In the genomic region with DNA sequence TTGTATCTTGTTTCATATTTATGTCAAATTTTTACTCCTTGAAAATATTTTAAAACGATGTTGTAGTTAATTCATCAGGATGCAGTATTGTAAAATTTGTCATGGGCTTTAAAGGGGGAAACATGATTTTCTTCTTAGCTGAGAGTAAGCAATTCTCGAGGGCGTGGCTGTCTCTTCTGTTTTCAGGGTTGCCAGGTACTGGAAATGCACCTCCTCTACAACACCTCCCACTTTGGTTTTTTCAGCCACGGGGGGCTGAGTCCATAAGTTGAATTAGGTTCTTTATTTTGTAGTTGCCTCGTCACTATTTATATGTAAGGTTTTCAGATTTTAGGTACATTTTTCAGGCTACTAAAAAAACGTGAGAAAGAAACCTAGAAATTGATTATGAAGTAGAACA, we compare ENCODE assay signal across 20 cellular contexts.
DNase-seq lines count a peak whose midpoint lies in the region; ATAC-seq, FAIRE-seq and TF ChIP-seq lines count a peak whose summit lies in the region.
"Had no signal": no experiment of that assay in that cellular context is flagged by ENCODE, and none has a peak within 500 bp of the region (broad histone marks: within the 10 kb centered on the region; RNA-seq: fewer than 3 reads in every experiment).

No MANE protein-coding gene starts in this region.

- no peak overlapping the region for H2AK5ac ChIP-seq in mesendoderm (ENCODE audit: low read length)

- no peak overlapping the region for H3K9ac ChIP-seq in mesendoderm (ENCODE audit: low read length)

- H3K4me3 ChIP-seq in A549 (no peak overlapping the region), mesendoderm (ENCODE audit: low read length) (no peak overlapping the region)
- H3K4me3 ChIP-seq in CD8-positive, alpha-beta memory T cell (ENCODE audit: low read length), result no peak overlapping the region
- H3K4me3 ChIP-seq: gastrocnemius medialis, pancreas, SJCRH30 had no signal

- DNase-seq in A549 (ENCODE audit: low read depth in 1 of 2, low spot score in 1 of 2), result no peak
- DNase-seq in CD8-positive, alpha-beta memory T cell, result peak in 3 of 5 donors; percentile 21 to 54 (median 21)
- DNase-seq in WTC11 (ENCODE audit: low spot score), result no peak
- DNase-seq in mesendoderm, result peak; percentile 51
- DNase-seq in DMS153 treated with DMSO at 0.1 percent for 48 hours (lab: John Stamatoyannopoulos, UW; ENCODE audit: unreplicated experiment), result no peak
- no peak for DNase-seq in GM10248 (ENCODE audit: extremely low spot score)
- DNase-seq in COR-L47 (lab: John Stamatoyannopoulos, UW), result no peak
- DNase-seq: activated CD8-positive, alpha-beta memory T cell treated with anti-CD3 and anti-CD28 coated beads, Interleukin-2, amount 50 U/mL, for 4 hours; activated naive CD4-positive, alpha-beta T cell treated with Interleukin-2 at 50 U/mL for 16 hours; cortex of kidney; gastrocnemius medialis; Kasumi-1; NCI-H69; pancreas; stimulated activated CD4-positive, alpha-beta T cell treated with anti-CD3 and anti-CD28 coated beads, Interleukin-2, amount 100 ng/mL, for 48 hours had no signal

- peaks cover 0 to 49% (median 4%) of the 10 kb centered on the region in 3 donors for H3K36me3 Mint-ChIP-seq in CD8-positive, alpha-beta memory T cell
- H3K36me3 Mint-ChIP-seq in WTC11, result 0 out of 2 replicates have a peak, but pooled peaks cover 3% of the 10 kb centered on the region

- no peak for TF ChIP-seq RAD21 in A549 (conservative IDR thresholded peaks at IDR 0.05 in 1 of 2, IDR thresholded peaks at IDR 0.05 in 1 of 2)

- H3K4me2 ChIP-seq in A549 (0 out of 3 replicates have a peak overlapping the region, but pooled peaks have one; percentile 17), mesendoderm (ENCODE audit: low read length) (no peak overlapping the region)

- peaks cover 84 to 91% (median 87%) of the 10 kb centered on the region in 3 donors for H3K4me1 Mint-ChIP-seq in CD8-positive, alpha-beta memory T cell
- peaks cover 64% of the 10 kb centered on the region for H3K4me1 Mint-ChIP-seq in WTC11

- FAIRE-seq in A549 (lab: Jason Lieb, UNC), result no peak
- FAIRE-seq: G401.6, pancreas, urothelium cell line had no signal

- no peak overlapping the region for H4K8ac ChIP-seq in mesendoderm (ENCODE audit: low read depth, low read length)

- 62% methylated on average over 6 of the region's 6 CpGs for WGBS in A549 (ENCODE audit: missing lambda C conversion rate)
- WGBS in mesendoderm (ENCODE audit: extremely low coverage, insufficient coverage, low lambda C conversion rate), result no CpG with 5 or more reads among the region's 6 CpGs

- H2BK5ac ChIP-seq in mesendoderm (ENCODE audit: low read length), result no peak overlapping the region

- no peaks in the 10 kb centered on the region for H3K27me3 ChIP-seq in CD8-positive, alpha-beta memory T cell (ENCODE audit: insufficient read depth, low read length, poor library complexity, severe bottlenecking)
- H3K27me3 ChIP-seq in mesendoderm (ENCODE audit: insufficient read depth, low read length, poor library complexity), result no peaks in the 10 kb centered on the region
- H3K27me3 ChIP-seq: gastrocnemius medialis, pancreas, SJCRH30 had no signal

- no peak overlapping the region for H2BK15ac ChIP-seq in mesendoderm (replicated peaks; ENCODE audit: low read depth)

- H3K27ac ChIP-seq in A549, result no peak overlapping the region
- no peak overlapping the region for H3K27ac ChIP-seq in CD8-positive, alpha-beta memory T cell (ENCODE audit: low read depth, low read length)
- H3K27ac ChIP-seq in mesendoderm (ENCODE audit: low read depth, low read length), result no peak overlapping the region
- H3K27ac ChIP-seq: gastrocnemius medialis, pancreas, SJCRH30 had no signal

- peak overlapping the region in 4 of 7 donors; percentile 13 to 64 (median 34) for H3K4me3 Mint-ChIP-seq in CD8-positive, alpha-beta memory T cell
- peak overlapping the region; percentile 14; the same call in 1 of the 2 replicates for H3K4me3 Mint-ChIP-seq in WTC11
- H3K4me3 Mint-ChIP-seq: T-helper 2 cell treated with Interferon-gamma antibody and Interleukin-4, amounts not matched to agents 5 μg/mL and 100 μg/mL, for 36 hours had no signal

- no peak overlapping the region for H3K18ac ChIP-seq in mesendoderm (ENCODE audit: low read length)

- CTCF ChIA-PET in A549 (lab: Yijun Ruan, JAX), result no interaction called here
- CTCF ChIA-PET in CD8-positive, alpha-beta memory T cell (lab: Charles Lee), result no interaction called here
- CTCF ChIA-PET in WTC11 (lab: Charles Lee), result interaction anchor here (0.8 to 1.2 kb wide), 3 partner anchors 9 to 38 kb away, joined by 3 read pairs; no protein-coding TSS in a partner anchor
- CTCF ChIA-PET in GM10248 (lab: Yijun Ruan, JAX), result no interaction called here

- H3K27me3 Mint-ChIP-seq in CD8-positive, alpha-beta memory T cell, result no peaks in the 10 kb centered on the region
- H3K27me3 Mint-ChIP-seq in WTC11 (ENCODE audit: low read depth), result no peaks in the 10 kb centered on the region

- H3K9me3 ChIP-seq in A549, result no peaks in the 10 kb centered on the region
- no peaks in the 10 kb centered on the region for H3K9me3 ChIP-seq in CD8-positive, alpha-beta memory T cell (ENCODE audit: low read length)
- H3K9me3 ChIP-seq: gastrocnemius medialis, pancreas, SJCRH30 had no signal

- H3K79me2 ChIP-seq in mesendoderm (ENCODE audit: control insufficient read depth, insufficient read depth, low read length), result peaks cover 34% of the 10 kb centered on the region

- ATAC-seq in A549 (no peak), WTC11 (no peak), esophagus mucosa (no peak)
- ATAC-seq: gastrocnemius medialis, pancreas had no signal

- no peak for TF ChIP-seq POLR2A in A549 (IDR thresholded peaks at IDR 0.05; ENCODE audit: low read length)

- H3K9me3 Mint-ChIP-seq in CD8-positive, alpha-beta memory T cell, result no peaks in the 10 kb centered on the region
- no peaks in the 10 kb centered on the region for H3K9me3 Mint-ChIP-seq in WTC11
- H3K9me3 Mint-ChIP-seq: T-helper 2 cell treated with Interferon-gamma antibody and Interleukin-4, amounts not matched to agents 5 μg/mL and 100 μg/mL, for 36 hours had no signal

- H3K56ac ChIP-seq in mesendoderm (ENCODE audit: low read length), result no peak overlapping the region

- H3K4ac ChIP-seq in mesendoderm (ENCODE audit: low read depth, low read length), result no peak overlapping the region

- H3K4me1 ChIP-seq in A549, result peaks cover 25% of the 10 kb centered on the region
- H3K4me1 ChIP-seq in CD8-positive, alpha-beta memory T cell (ENCODE audit: insufficient read depth, low read length), result peaks cover 67% of the 10 kb centered on the region
- H3K4me1 ChIP-seq in mesendoderm (ENCODE audit: control insufficient read depth, low read depth, low read length), result no peaks in the 10 kb centered on the region

- no peaks in the 10 kb centered on the region for H3K36me3 ChIP-seq in CD8-positive, alpha-beta memory T cell (ENCODE audit: insufficient read depth, low read length)
- no peaks in the 10 kb centered on the region for H3K36me3 ChIP-seq in mesendoderm (ENCODE audit: control insufficient read depth, insufficient read depth, low read length)
- H3K36me3 ChIP-seq: gastrocnemius medialis, pancreas had no signal

- H3K79me1 ChIP-seq in mesendoderm (ENCODE audit: low read length), result peaks cover 17% of the 10 kb centered on the region

- H4K5ac ChIP-seq in mesendoderm (ENCODE audit: low read length), result no peak overlapping the region

- TF ChIP-seq CTCF in A549 (IDR thresholded peaks at IDR 0.05), result no peak
- TF ChIP-seq CTCF in WTC11 (IDR thresholded peaks at IDR 0.05), result no peak
- TF ChIP-seq CTCF in GM10248 (IDR thresholded peaks at IDR 0.05; ENCODE audit: control extremely low read depth, extremely low read depth, low read depth, missing control alignments), result no peak

- H2BK120ac ChIP-seq in mesendoderm (ENCODE audit: low read depth, low read length), result no peak overlapping the region

- no peak for TF ChIP-seq EP300 in A549 (IDR thresholded peaks at IDR 0.05)

- H3K27ac Mint-ChIP-seq in CD8-positive, alpha-beta memory T cell, result peak overlapping the region; percentile 11 to 85 (median 60)
- no peak overlapping the region for H3K27ac Mint-ChIP-seq in WTC11
- H3K27ac Mint-ChIP-seq: T-helper 2 cell treated with Interferon-gamma antibody and Interleukin-4, amounts not matched to agents 5 μg/mL and 100 μg/mL, for 36 hours had no signal

- POLR2A ChIA-PET in A549 (lab: Yijun Ruan, JAX), result no interaction called here
- POLR2A ChIA-PET in CD8-positive, alpha-beta memory T cell (lab: Charles Lee), result interaction anchor here (1.0 kb wide), 1 partner anchor 15 kb away, joined by 4 read pairs; no protein-coding TSS in a partner anchor
- POLR2A ChIA-PET in WTC11 (lab: Charles Lee), result no interaction called here
- POLR2A ChIA-PET in GM10248 (lab: Yijun Ruan, JAX), result no interaction called here

- H3K23ac ChIP-seq in mesendoderm (ENCODE audit: low read length), result no peak overlapping the region

TF ChIP-seq in A549, 52 proteins besides CTCF, POLR2A, EP300 and RAD21:
- TF ChIP-seq GATA3 (IDR thresholded peaks at IDR 0.05; ENCODE audit: borderline replicate concordance), result no peak

TF ChIP-seq in WTC11, 78 proteins besides CTCF, POLR2A, EP300 and RAD21 (continues in another document):
- no peak for TF ChIP-seq ZNF138 (CRISPR knock-in tag; conservative IDR thresholded peaks at IDR 0.05)
- TF ChIP-seq, protein P1, sequence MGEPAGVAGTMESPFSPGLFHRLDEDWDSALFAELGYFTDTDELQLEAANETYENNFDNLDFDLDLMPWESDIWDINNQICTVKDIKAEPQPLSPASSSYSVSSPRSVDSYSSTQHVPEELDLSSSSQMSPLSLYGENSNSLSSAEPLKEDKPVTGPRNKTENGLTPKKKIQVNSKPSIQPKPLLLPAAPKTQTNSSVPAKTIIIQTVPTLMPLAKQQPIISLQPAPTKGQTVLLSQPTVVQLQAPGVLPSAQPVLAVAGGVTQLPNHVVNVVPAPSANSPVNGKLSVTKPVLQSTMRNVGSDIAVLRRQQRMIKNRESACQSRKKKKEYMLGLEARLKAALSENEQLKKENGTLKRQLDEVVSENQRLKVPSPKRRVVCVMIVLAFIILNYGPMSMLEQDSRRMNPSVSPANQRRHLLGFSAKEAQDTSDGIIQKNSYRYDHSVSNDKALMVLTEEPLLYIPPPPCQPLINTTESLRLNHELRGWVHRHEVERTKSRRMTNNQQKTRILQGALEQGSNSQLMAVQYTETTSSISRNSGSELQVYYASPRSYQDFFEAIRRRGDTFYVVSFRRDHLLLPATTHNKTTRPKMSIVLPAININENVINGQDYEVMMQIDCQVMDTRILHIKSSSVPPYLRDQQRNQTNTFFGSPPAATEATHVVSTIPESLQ (CRISPR knock-in tag; IDR thresholded peaks at IDR 0.05), result no peak

Comparison
In these comparisons a context has a peak if more than half of its experiments do, and no peak if none do; other contexts are left out.
1. DNase-seq: peak in CD8-positive, alpha-beta memory T cell (3 of 5) and mesendoderm (single experiment); none in A549 (0 of 2), WTC11 (single experiment), DMS153 treated with DMSO at 0.1 percent for 48 hours (single experiment), GM10248 (single experiment) and COR-L47 (single experiment).